8 cellular contexts compared by ENCODE assay signal in the genomic region with DNA sequence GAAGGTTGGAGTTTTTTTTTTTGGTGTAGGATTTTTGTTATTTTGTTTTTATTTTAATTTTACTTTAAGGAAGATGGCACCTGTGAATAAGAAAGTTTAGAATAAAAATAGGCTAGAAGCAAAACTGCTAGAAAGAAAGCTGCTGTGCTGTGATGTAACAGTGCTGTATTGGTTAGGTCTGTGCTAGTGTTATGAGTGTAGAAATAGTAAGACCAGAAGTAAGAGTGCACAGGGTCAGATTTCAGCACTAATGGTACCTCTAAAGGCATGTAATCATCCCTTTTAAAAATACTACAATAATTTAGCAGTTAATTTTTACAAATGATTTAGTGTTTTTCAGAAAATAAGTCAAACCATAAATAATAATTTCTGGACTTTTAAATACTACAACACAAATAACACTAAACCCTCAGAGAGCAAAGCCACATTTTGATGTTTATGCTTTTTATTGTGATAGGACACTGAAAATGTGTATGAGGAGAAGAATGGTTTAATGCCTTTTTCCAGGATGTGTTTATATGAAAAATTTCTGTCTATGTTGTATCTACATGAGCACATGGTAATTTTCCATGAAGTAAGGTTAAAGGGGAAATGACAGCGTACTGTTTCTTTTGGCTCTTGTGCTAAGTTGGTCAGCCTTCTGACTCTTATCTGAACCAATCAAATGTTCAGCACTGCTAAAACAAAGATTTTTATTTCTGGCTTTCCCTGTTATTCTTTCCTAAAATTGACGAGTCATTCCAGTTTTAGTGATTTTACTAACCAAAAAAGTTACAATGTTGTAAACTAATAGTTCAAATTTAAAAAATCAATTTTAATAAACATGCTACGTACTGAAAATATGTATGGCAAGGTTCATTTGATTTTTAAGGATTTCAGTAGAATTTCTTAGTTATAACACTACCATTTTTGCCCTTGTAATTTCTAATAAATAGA.
DNase-seq lines count a peak whose midpoint lies in the region; ATAC-seq and TF ChIP-seq lines count a peak whose summit lies in the region.

No MANE protein-coding gene starts in this region.

- intact Hi-C loops in OCI-LY7 (cut with micrococcal nuclease; ENCODE audit: unreplicated experiment): no loop called here

- ATAC-seq in GM19452 (IDR thresholded peaks at IDR 0.05; ENCODE audit: unreplicated experiment) (peak; percentile 75), HG03432 (IDR thresholded peaks at IDR 0.05; ENCODE audit: unreplicated experiment) (peak; percentile 96)

- H3K4me2 ChIP-seq in OCI-LY7 (ENCODE audit: low read length): no peak overlapping the region

- no peak overlapping the region for H2AFZ ChIP-seq in OCI-LY7 (ENCODE audit: low read length)

- no peak overlapping the region for H3K27ac Mint-ChIP-seq in endodermal cell

- no peaks in the 10 kb centered on the region for H3K27me3 ChIP-seq in endodermal cell (ENCODE audit: control insufficient read depth, insufficient read depth, low read length, poor library complexity, severe bottlenecking)

- no TSS peak for BruUV-seq in OCI-LY7 (replicated peaks; lab: Mats Ljungman, UMichigan)

- H3K4me3 Mint-ChIP-seq in endodermal cell: no peak overlapping the region

- CTCF ChIA-PET in OCI-LY7 (lab: Charles Lee; ENCODE audit: unreplicated experiment): no interaction called here

- H3K9ac ChIP-seq in endodermal cell (ENCODE audit: extremely low read depth, low read length, poor library complexity, severe bottlenecking): no peak overlapping the region

- H3K9me2 ChIP-seq in OCI-LY7 (ENCODE audit: insufficient read depth, low read length): no peaks in the 10 kb centered on the region

- H3K9me3 Mint-ChIP-seq in endodermal cell: no peaks in the 10 kb centered on the region

- WGBS in endodermal cell (ENCODE audit: insufficient coverage in 1 of 2, insufficient read length in 1 of 2), 2 experiments: 92 to 100% methylated on average over 1 to 2 of the region's 3 CpGs

- no peaks in the 10 kb centered on the region for H3K9me3 ChIP-seq in endodermal cell (ENCODE audit: control insufficient read depth, low read length)
- no peaks in the 10 kb centered on the region for H3K9me3 ChIP-seq in OCI-LY7 (ENCODE audit: low read length)

- H3K27ac ChIP-seq in endodermal cell (ENCODE audit: low read depth, low read length) (no peak overlapping the region), OCI-LY7 (ENCODE audit: low read depth, low read length, poor library complexity, severe bottlenecking) (no peak overlapping the region)

- DNase-seq in AG09309 (ENCODE audit: low read depth): peak; percentile 23
- DNase-seq in fibroblast of gingiva (ENCODE audit: low read depth): peak; percentile 56
- DNase-seq in DMS153 (lab: John Stamatoyannopoulos, UW): no peak
- no peak for DNase-seq in NK-92 treated with Interleukin-12 subunit alpha and Interleukin-12 subunit beta, amount 100 ng/mL, for 24 hours (lab: John Stamatoyannopoulos, UW)
- DNase-seq in endodermal cell: no peak
- no peak for DNase-seq in OCI-LY7 (ENCODE audit: low spot score)

- POLR2A ChIA-PET in OCI-LY7 (lab: Charles Lee): no interaction called here

- H3K36me3 Mint-ChIP-seq in endodermal cell (ENCODE audit: low read depth): peaks cover 19% of the 10 kb centered on the region

- no peaks in the 10 kb centered on the region for H3K79me2 ChIP-seq in OCI-LY7 (ENCODE audit: insufficient read depth, low read depth, low read length)

- TF ChIP-seq CTCF in AG09309 (IDR thresholded peaks at IDR 0.05; ENCODE audit: control insufficient read depth, insufficient read depth, low read depth, low read length, missing control alignments) (no peak), endodermal cell (conservative IDR thresholded peaks at IDR 0.05) (no peak), OCI-LY7 (conservative IDR thresholded peaks at IDR 0.05; ENCODE audit: low read length) (no peak)

- no peak overlapping the region for H3K4me3 ChIP-seq in AG09309 (ENCODE audit: control insufficient read depth, low read depth, low read length)
- H3K4me3 ChIP-seq in endodermal cell (ENCODE audit: low read length): no peak overlapping the region
- H3K4me3 ChIP-seq in OCI-LY7 (ENCODE audit: low read depth, low read length, poor library complexity, severe bottlenecking): no peak overlapping the region

- peaks cover 10% of the 10 kb centered on the region for H3K4me1 Mint-ChIP-seq in endodermal cell

- no peaks in the 10 kb centered on the region for H4K20me1 ChIP-seq in OCI-LY7 (ENCODE audit: insufficient read depth, low read length)

- H3K4me1 ChIP-seq in endodermal cell (ENCODE audit: control insufficient read depth, insufficient read depth, low read length) (peaks cover 4% of the 10 kb centered on the region), OCI-LY7 (ENCODE audit: insufficient read depth, low read length, poor library complexity, severe bottlenecking) (no peaks in the 10 kb centered on the region)

- H3K36me3 ChIP-seq in endodermal cell (ENCODE audit: control insufficient read depth, insufficient read depth, low read length): peaks cover 3% of the 10 kb centered on the region
- H3K36me3 ChIP-seq in OCI-LY7 (ENCODE audit: insufficient read depth, low read length): peaks cover 3% of the 10 kb centered on the region; the same call in 1 of the 2 replicates

- no peaks in the 10 kb centered on the region for H3K27me3 Mint-ChIP-seq in endodermal cell (ENCODE audit: insufficient read depth)

Comparison
In these comparisons a context has a peak if more than half of its experiments do, and no peak if none do; other contexts are left out.
1. DNase-seq: peak in AG09309 (single experiment) and fibroblast of gingiva (single experiment); none in DMS153 (single experiment), NK-92 treated with Interleukin-12 subunit alpha and Interleukin-12 subunit beta, amount 100 ng/mL, for 24 hours (single experiment), endodermal cell (single experiment) and OCI-LY7 (single experiment).